ENCODE assay signal across 23 cellular contexts in the genomic region with DNA sequence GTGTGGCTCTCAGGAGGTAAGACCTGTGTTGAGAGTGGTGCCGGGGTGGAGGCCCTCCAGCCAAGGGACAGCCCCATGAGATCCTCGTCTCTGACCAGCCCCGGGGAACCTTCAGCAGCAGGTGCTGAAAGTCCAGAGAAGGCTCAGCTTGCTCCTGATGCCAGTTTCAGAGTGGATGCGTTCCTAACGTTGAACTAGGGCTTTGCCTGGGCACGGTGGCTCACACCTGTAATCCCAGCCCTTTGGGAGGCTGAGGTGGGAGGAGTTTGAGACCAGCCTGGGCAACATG. TPM values are rescaled to one million over a fixed set of nuclear protein-coding genes. Genes with fewer than 3 reads are reported as not detected.
A peak's percentile ranks its signal among the peaks of the same experiment; 100 is the strongest.
DNase-seq lines count a peak whose midpoint lies in the region; ATAC-seq and TF ChIP-seq lines count a peak whose summit lies in the region.
"Had no signal": no experiment of that assay in that cellular context is flagged by ENCODE, and none has a peak within 500 bp of the region (broad histone marks: within the 10 kb centered on the region; RNA-seq: fewer than 3 reads in every experiment).

No MANE protein-coding gene starts in this region.

- CTCF ChIA-PET in activated CD4-positive, alpha-beta T cell treated with anti-CD3 and anti-CD28 coated beads for 36 hours (lab: Charles Lee): no interaction called here

- H3K9me3 Mint-ChIP-seq in osteocyte (ENCODE audit: unreplicated experiment): no peaks in the 10 kb centered on the region
- H3K9me3 Mint-ChIP-seq in activated CD4-positive, alpha-beta T cell treated with anti-CD3 and anti-CD28 coated beads for 36 hours (ENCODE audit: low read depth): no peaks in the 10 kb centered on the region
- H3K9me3 Mint-ChIP-seq: activated naive CD8-positive, alpha-beta T cell treated with anti-CD3 and anti-CD28 coated beads for 36 hours; activated T-helper 1 cell treated with anti-CD3 and anti-CD28 coated beads, Interleukin-12 subunit alpha, Interleukin-12 subunit beta, Interleukin-2, Interleukin-4 antibody, amounts not matched to agents 30 ng/mL and 10 ng/mL and 1 ng/mL, durations not matched to agents 14 hours and 24 hours and 36 hours; CD14-positive monocyte; IgD-negative memory B cell had no signal

- peaks cover 47% of the 10 kb centered on the region for H3K4me1 Mint-ChIP-seq in osteocyte (ENCODE audit: unreplicated experiment)
- H3K4me1 Mint-ChIP-seq in activated CD4-positive, alpha-beta T cell treated with anti-CD3 and anti-CD28 coated beads for 36 hours: no peaks in the 10 kb centered on the region
- H3K4me1 Mint-ChIP-seq: activated naive CD8-positive, alpha-beta T cell treated with anti-CD3 and anti-CD28 coated beads for 36 hours; CD14-positive monocyte; IgD-negative memory B cell; stimulated activated naive B cell treated with anti-CD40 and anti-IgM and Interleukin-4, amounts not matched to agents 10 μg/mL and 1 μg/mL and 100 μg/mL, for 72 hours had no signal

- peaks cover 30% of the 10 kb centered on the region for H3K36me3 ChIP-seq in RWPE2 (ENCODE audit: low read depth)
- H3K36me3 ChIP-seq in right lobe of liver: peaks cover 0 to 3% (median 0%) of the 10 kb centered on the region in 4 donors
- H3K36me3 ChIP-seq in uterus: no peaks in the 10 kb centered on the region
- H3K36me3 ChIP-seq: pancreas, sigmoid colon, tibial nerve had no signal

- peak overlapping the region; percentile 64 for H3K27ac ChIP-seq in C4-2B
- H3K27ac ChIP-seq in RWPE2 (ENCODE audit: poor library complexity, severe bottlenecking): peak overlapping the region; percentile 97
- no peak overlapping the region for H3K27ac ChIP-seq in foreskin keratinocyte
- H3K27ac ChIP-seq in right lobe of liver: no peak overlapping the region
- H3K27ac ChIP-seq in uterus: no peak overlapping the region
- H3K27ac ChIP-seq: sigmoid colon, SK-N-MC, tibial nerve had no signal

- H3K4me1 ChIP-seq in RWPE2 (ENCODE audit: insufficient read depth, poor library complexity, severe bottlenecking) (peaks cover 52% of the 10 kb centered on the region), foreskin keratinocyte (peaks cover 28% of the 10 kb centered on the region), right lobe of liver (peaks cover 0 to 16% (median 2%) of the 10 kb centered on the region in 4 donors), uterus (no peaks in the 10 kb centered on the region)
- H3K4me1 ChIP-seq: sigmoid colon, tibial nerve had no signal

- intact Hi-C loops in right lobe of liver (cut with DNase I) (no loop called here), uterus (cut with DNase I; ENCODE audit: low total_unique reads) (no loop called here)
- intact Hi-C loops in activated CD4-positive, alpha-beta T cell treated with anti-CD3 and anti-CD28 coated beads for 36 hours (cut with DNase I, micrococcal nuclease): no loop called here

- ATAC-seq in RWPE2 (ENCODE audit: low read depth) (no peak), foreskin keratinocyte (peak; percentile 3), right lobe of liver (no peak)
- no peak for ATAC-seq in activated CD4-positive, alpha-beta T cell treated with anti-CD3 and anti-CD28 coated beads for 36 hours
- ATAC-seq: stimulated activated naive B cell treated with anti-CD40 and anti-IgM and Interleukin-4, amounts not matched to agents 10 μg/mL and 1 μg/mL and 100 μg/mL, for 72 hours had no signal

- TF ChIP-seq POLR2A in right lobe of liver (IDR thresholded peaks at IDR 0.05): no peak
- TF ChIP-seq POLR2A in uterus (IDR thresholded peaks at IDR 0.05): no peak

- H3K27me3 ChIP-seq in RWPE2 (ENCODE audit: insufficient read depth, poor library complexity, severe bottlenecking): no peaks in the 10 kb centered on the region
- no peaks in the 10 kb centered on the region for H3K27me3 ChIP-seq in foreskin keratinocyte
- H3K27me3 ChIP-seq in right lobe of liver: no peaks in the 10 kb centered on the region
- no peaks in the 10 kb centered on the region for H3K27me3 ChIP-seq in uterus
- H3K27me3 ChIP-seq: pancreas, sigmoid colon, tibial nerve had no signal

- POLR2A ChIA-PET in activated CD4-positive, alpha-beta T cell treated with anti-CD3 and anti-CD28 coated beads for 36 hours (lab: Charles Lee): no interaction called here

- H3K36me3 Mint-ChIP-seq in osteocyte (ENCODE audit: unreplicated experiment): peaks cover 2% of the 10 kb centered on the region
- H3K36me3 Mint-ChIP-seq in activated CD4-positive, alpha-beta T cell treated with anti-CD3 and anti-CD28 coated beads for 36 hours (ENCODE audit: low read depth): no peaks in the 10 kb centered on the region
- H3K36me3 Mint-ChIP-seq: activated naive CD8-positive, alpha-beta T cell treated with anti-CD3 and anti-CD28 coated beads for 36 hours; CD14-positive monocyte; IgD-negative memory B cell had no signal

- H3K9me3 ChIP-seq in RWPE2 (ENCODE audit: severe bottlenecking) (no peaks in the 10 kb centered on the region), right lobe of liver (no peaks in the 10 kb centered on the region), uterus (no peaks in the 10 kb centered on the region)
- H3K9me3 ChIP-seq: pancreas had no signal

- H3K4me3 Mint-ChIP-seq in osteocyte (ENCODE audit: unreplicated experiment): no peak overlapping the region
- H3K4me3 Mint-ChIP-seq in activated CD4-positive, alpha-beta T cell treated with anti-CD3 and anti-CD28 coated beads for 36 hours: no peak overlapping the region
- H3K4me3 Mint-ChIP-seq: activated naive CD8-positive, alpha-beta T cell treated with anti-CD3 and anti-CD28 coated beads for 36 hours; activated T-helper 1 cell treated with anti-CD3 and anti-CD28 coated beads, Interleukin-12 subunit alpha, Interleukin-12 subunit beta, Interleukin-2, Interleukin-4 antibody, amounts not matched to agents 30 ng/mL and 10 ng/mL and 1 ng/mL, durations not matched to agents 14 hours and 24 hours and 36 hours; CD14-positive monocyte; IgD-negative memory B cell; stimulated activated naive B cell treated with anti-CD40 and anti-IgM and Interleukin-4, amounts not matched to agents 10 μg/mL and 1 μg/mL and 100 μg/mL, for 72 hours had no signal

- H3K27ac Mint-ChIP-seq in osteocyte (ENCODE audit: unreplicated experiment): peak overlapping the region; percentile 91
- no peak overlapping the region for H3K27ac Mint-ChIP-seq in activated CD4-positive, alpha-beta T cell treated with anti-CD3 and anti-CD28 coated beads for 36 hours
- H3K27ac Mint-ChIP-seq: activated naive CD8-positive, alpha-beta T cell treated with anti-CD3 and anti-CD28 coated beads for 36 hours; activated T-helper 1 cell treated with anti-CD3 and anti-CD28 coated beads, Interleukin-12 subunit alpha, Interleukin-12 subunit beta, Interleukin-2, Interleukin-4 antibody, amounts not matched to agents 30 ng/mL and 10 ng/mL and 1 ng/mL, durations not matched to agents 14 hours and 24 hours and 36 hours; CD14-positive monocyte; IgD-negative memory B cell; stimulated activated naive B cell treated with anti-CD40 and anti-IgM and Interleukin-4, amounts not matched to agents 10 μg/mL and 1 μg/mL and 100 μg/mL, for 72 hours had no signal

- WGBS in right lobe of liver (ENCODE audit: insufficient coverage, low coverage, low lambda C conversion rate, missing lambda C conversion rate): 74% methylated on average over 6 of the region's 6 CpGs

- TF ChIP-seq CTCF in C4-2B (conservative IDR thresholded peaks at IDR 0.05) (no peak), RWPE2 (IDR thresholded peaks at IDR 0.05; ENCODE audit: poor library complexity, severe bottlenecking) (no peak), foreskin keratinocyte (conservative IDR thresholded peaks at IDR 0.05) (no peak), osteocyte (IDR thresholded peaks at IDR 0.05) (no peak), right lobe of liver (IDR thresholded peaks at IDR 0.05) (no peak), GM20000 (IDR thresholded peaks at IDR 0.05; ENCODE audit: extremely low read depth, missing control alignments) (no peak), uterus (IDR thresholded peaks at IDR 0.05) (no peak)

- H3K4me3 ChIP-seq in RWPE2 (ENCODE audit: severe bottlenecking) (no peak overlapping the region), right lobe of liver (no peak overlapping the region), uterus (no peak overlapping the region)
- H3K4me3 ChIP-seq: pancreas, sigmoid colon, SK-N-MC, tibial nerve had no signal

- no peak for DNase-seq in RWPE2 (ENCODE audit: low spot score)
- no peak for DNase-seq in foreskin keratinocyte
- DNase-seq in osteocyte (ENCODE audit: extremely low spot score, unreplicated experiment): no peak
- DNase-seq in right lobe of liver: no peak
- no peak for DNase-seq in GM20000 (ENCODE audit: low spot score)
- no peak for DNase-seq in activated CD4-positive, alpha-beta T cell treated with anti-CD3 and anti-CD28 coated beads for 36 hours
- no peak for DNase-seq in uterus
- DNase-seq: activated CD4-positive, CD25-positive, alpha-beta regulatory T cell treated with anti-CD3 and anti-CD28 coated beads, Interleukin-2, amount 50 U/mL, for 72 hours; activated naive CD8-positive, alpha-beta T cell treated with anti-CD3 and anti-CD28 coated beads for 36 hours; left cardiac atrium; MM.1S; NCI-H146; NCI-H2171 treated with DMSO at 0.1 percent for 48 hours; sigmoid colon; stimulated activated naive B cell treated with anti-CD40 and anti-IgM and Interleukin-4, amounts not matched to agents 10 μg/mL and 1 μg/mL and 100 μg/mL, for 72 hours had no signal

- no peaks in the 10 kb centered on the region for H3K27me3 Mint-ChIP-seq in osteocyte (ENCODE audit: unreplicated experiment)
- no peaks in the 10 kb centered on the region for H3K27me3 Mint-ChIP-seq in activated CD4-positive, alpha-beta T cell treated with anti-CD3 and anti-CD28 coated beads for 36 hours
- H3K27me3 Mint-ChIP-seq: activated naive CD8-positive, alpha-beta T cell treated with anti-CD3 and anti-CD28 coated beads for 36 hours had no signal

RNA-seq across cellular contexts. Expression of a gene that starts 45.7 kb away (rescaled TPM):
- 38.0 and 47.6 TPM in 2 replicates for total RNA-seq in foreskin keratinocyte
- polyA plus RNA-seq in foreskin keratinocyte: 29.5 and 34.8 TPM in 2 replicates
- 8.6 and 10.9 TPM in 2 replicates for total RNA-seq in osteocyte
- total RNA-seq in right lobe of liver: 10 to 100 TPM in 5 of 6 experiments, 1 to 10 TPM in 1; 9.1 to 29.5 (median 25.2) TPM
- 1 to 10 TPM; 2.3 to 3.0 TPM for total RNA-seq in activated CD4-positive, alpha-beta T cell treated with anti-CD3 and anti-CD28 coated beads for 36 hours
- 1 to 10 TPM in 3 of 4 donors, not detected in 1; 1.0 to 4.3 (median 2.1) TPM for total RNA-seq in uterus
- total RNA-seq: OCI-LY7 had no signal

Comparison
In these comparisons a context has a peak if more than half of its experiments do, and no peak if none do; other contexts are left out.
1. H3K27ac ChIP-seq: peak in C4-2B (single experiment) and RWPE2 (single experiment); none in foreskin keratinocyte (single experiment), right lobe of liver (0 of 3) and uterus (0 of 2).